ENCODE assay signal across 32 cellular contexts in genomic region chr3:84925571-84925970, GRCh38. TPM values are rescaled to one million over a fixed set of nuclear protein-coding genes. Genes with fewer than 3 reads are reported as not detected.
"Had no signal": no experiment of that assay in that cellular context is flagged by ENCODE, and none has a peak within 500 bp of the region (broad histone marks: within the 10 kb centered on the region; RNA-seq: fewer than 3 reads in every experiment).

No MANE protein-coding gene starts in this region.

- H3K4me3 Mint-ChIP-seq: activated CD4-positive, alpha-beta memory T cell treated with anti-CD3 and anti-CD28 coated beads, Interleukin-2, amount 10 ng/mL, durations not matched to agents 7 days and 5 days; activated CD4-positive, alpha-beta T cell treated with anti-CD3 and anti-CD28 coated beads for 36 hours; activated naive CD8-positive, alpha-beta T cell treated with anti-CD3 and anti-CD28 coated beads, Interleukin-2, amount 10 ng/mL, durations not matched to agents 7 days and 5 days; activated T-helper 17 cell treated with anti-CD3 and anti-CD28 coated beads, Interleukin-2, amount 50 U/mL, for 72 hours had no signal

- H3K36me3 Mint-ChIP-seq: activated naive CD8-positive, alpha-beta T cell treated with anti-CD3 and anti-CD28 coated beads, Interleukin-2, amount 10 ng/mL, durations not matched to agents 7 days and 5 days had no signal

- H3K4me1 Mint-ChIP-seq: activated CD4-positive, alpha-beta memory T cell treated with anti-CD3 and anti-CD28 coated beads, Interleukin-2, amount 10 ng/mL, durations not matched to agents 7 days and 5 days; activated CD4-positive, alpha-beta T cell treated with anti-CD3 and anti-CD28 coated beads for 36 hours; activated naive CD8-positive, alpha-beta T cell treated with anti-CD3 and anti-CD28 coated beads, Interleukin-2, amount 10 ng/mL, durations not matched to agents 7 days and 5 days; activated T-helper 17 cell treated with anti-CD3 and anti-CD28 coated beads, Interleukin-2, amount 50 U/mL, for 72 hours had no signal

- H3K27me3 ChIP-seq: adrenal gland, breast epithelium had no signal

- H3K4me3 ChIP-seq: adrenal gland, breast epithelium had no signal

- ATAC-seq: activated CD4-positive, alpha-beta T cell treated with anti-CD3 and anti-CD28 coated beads for 36 hours; activated T-helper 17 cell treated with anti-CD3 and anti-CD28 coated beads, Interleukin-2, amount 50 U/mL, for 72 hours; Panc1; Right ventricle myocardium inferior had no signal

- H3K27ac ChIP-seq: adrenal gland, breast epithelium, KMS-11, WERI-Rb-1 had no signal

- H3K9me3 Mint-ChIP-seq: activated T-helper 17 cell treated with anti-CD3 and anti-CD28 coated beads, Interleukin-2, amount 50 U/mL, for 72 hours had no signal

- H3K9me3 ChIP-seq: adrenal gland, SK-N-SH had no signal

- H3K27ac Mint-ChIP-seq: activated CD4-positive, alpha-beta memory T cell treated with anti-CD3 and anti-CD28 coated beads, Interleukin-2, amount 10 ng/mL, durations not matched to agents 7 days and 5 days; activated CD4-positive, alpha-beta T cell treated with anti-CD3 and anti-CD28 coated beads for 36 hours; activated naive CD8-positive, alpha-beta T cell treated with anti-CD3 and anti-CD28 coated beads, Interleukin-2, amount 10 ng/mL, durations not matched to agents 7 days and 5 days; activated T-helper 17 cell treated with anti-CD3 and anti-CD28 coated beads, Interleukin-2, amount 50 U/mL, for 72 hours had no signal

- H3K4me1 ChIP-seq: adrenal gland, breast epithelium had no signal

- H3K27me3 Mint-ChIP-seq: activated CD4-positive, alpha-beta memory T cell treated with anti-CD3 and anti-CD28 coated beads, Interleukin-2, amount 10 ng/mL, durations not matched to agents 7 days and 5 days; activated CD4-positive, alpha-beta T cell treated with anti-CD3 and anti-CD28 coated beads for 36 hours; activated naive CD8-positive, alpha-beta T cell treated with anti-CD3 and anti-CD28 coated beads, Interleukin-2, amount 10 ng/mL, durations not matched to agents 7 days and 5 days; activated T-helper 17 cell treated with anti-CD3 and anti-CD28 coated beads, Interleukin-2, amount 50 U/mL, for 72 hours had no signal

- H3K36me3 ChIP-seq: adrenal gland, breast epithelium, WERI-Rb-1 had no signal

- DNase-seq: activated CD4-positive, alpha-beta memory T cell treated with anti-CD3 and anti-CD28 coated beads, Interleukin-2, amount 10 ng/mL, durations not matched to agents 7 days and 5 days; activated CD4-positive, alpha-beta T cell treated with anti-CD3 and anti-CD28 coated beads for 36 hours; activated CD4-positive, alpha-beta T cell treated with anti-CD3 and anti-CD28 coated beads, Interleukin-2, amount 50 U/mL, for 1 hour; activated gamma-delta T cell treated with Interleukin-2 at 50 U/mL for 16 hours; activated naive CD4-positive, alpha-beta T cell treated with anti-CD3 and anti-CD28 coated beads, Interleukin-2, amount 50 U/mL, for 16 hours; activated naive CD8-positive, alpha-beta T cell treated with anti-CD3 and anti-CD28 coated beads, Interleukin-2, amount 10 ng/mL, durations not matched to agents 7 days and 5 days; activated T-cell treated with anti-CD3 and anti-CD28 coated beads for 4 hours; activated T-cell treated with anti-CD3 and anti-CD28 coated beads, Interleukin-2, amount 50 U/mL, for 48 hours; adrenal gland; aorta; central memory CD4-positive, alpha-beta T cell; NCI-H1092; NCI-H1417; NCI-H1930; NCI-H2107; NCI-H2171 treated with DMSO at 0.1 percent for 48 hours; NCI-H345; NCI-H510A; NCI-H526 treated with DMSO at 0.1 percent for 48 hours; NCI-H82; OCI-M1; RPMI8226; SK-N-SH; T-helper 1 cell; WERI-Rb-1 had no signal

RNA-seq across cellular contexts. Expression of gene CADM2, which starts 33.2 kb away (rescaled TPM):
- total RNA-seq: activated CD4-positive, alpha-beta memory T cell treated with anti-CD3 and anti-CD28 coated beads, Interleukin-2, amount 10 ng/mL, durations not matched to agents 7 days and 5 days; activated T-helper 17 cell treated with anti-CD3 and anti-CD28 coated beads, Interleukin-2, amount 50 U/mL, for 72 hours; MCF 10A; T-helper 2 cell treated with Interferon-gamma antibody and Interleukin-4, amounts not matched to agents 100 ng/mL and 5 ng/mL, for 36 hours had no signal
- polyA plus RNA-seq: aorta had no signal
